Comparison of ENCODE assay signal across 9 cellular contexts in genomic region chr15:99707481-99708270, GRCh38. TPM values are rescaled to one million over a fixed set of nuclear protein-coding genes. Genes with fewer than 3 reads are reported as not detected.
DNase-seq lines count a peak whose midpoint lies in the region; ATAC-seq, FAIRE-seq and TF ChIP-seq lines count a peak whose summit lies in the region.
"Had no signal": no experiment of that assay in that cellular context is flagged by ENCODE, and none has a peak within 500 bp of the region (broad histone marks: within the 10 kb centered on the region; RNA-seq: fewer than 3 reads in every experiment).

No MANE protein-coding gene starts in this region.

- TF ChIP-seq CTCF in foreskin fibroblast (IDR thresholded peaks at IDR 0.05; ENCODE audit: low read depth, low read length) (no peak), stomach (IDR thresholded peaks at IDR 0.05) (no peak)

- TF ChIP-seq EP300 in stomach (IDR thresholded peaks at IDR 0.05) = no peak

- peaks cover 39% of the 10 kb centered on the region for H3K4me1 Mint-ChIP-seq in activated CD4-positive, alpha-beta memory T cell treated with anti-CD3 and anti-CD28 coated beads for 36 hours (ENCODE audit: low read depth)

- peak; percentile 16 to 28 for DNase-seq in activated CD4-positive, alpha-beta T cell treated with anti-CD3 and anti-CD28 coated beads for 4 hours
- DNase-seq in activated CD4-positive, alpha-beta T cell treated with anti-CD3 and anti-CD28 coated beads for 1 hour = no peak
- peak; percentile 59 for DNase-seq in activated CD4-positive, alpha-beta memory T cell treated with anti-CD3 and anti-CD28 coated beads for 36 hours
- peak; percentile 79 to 90 for DNase-seq in foreskin fibroblast
- DNase-seq in stomach = no peak
- no peak for DNase-seq in NCI-H2107 treated with DMSO at 0.1 percent for 48 hours (lab: John Stamatoyannopoulos, UW; ENCODE audit: unreplicated experiment)
- no peak for DNase-seq in small intestine
- DNase-seq: effector CD4-positive, alpha-beta T cell had no signal

- H3K27ac ChIP-seq in stomach (peak overlapping the region in 4 of 5 donors; percentile 46 to 66 (median 50)), small intestine (ENCODE audit: low read depth in 1 of 2, low read length in 1 of 2) (peak overlapping the region in 1 of 2 donors; percentile 44)

- no peak for FAIRE-seq in small intestine (lab: Jason Lieb, UNC)

- H3K4me1 ChIP-seq in stomach (peaks cover 17 to 59% (median 36%) of the 10 kb centered on the region in 4 donors), small intestine (ENCODE audit: control insufficient read depth in 2 of 2, insufficient read depth in 1 of 2, low read depth in 1 of 2, low read length in 1 of 2) (peaks cover 1 to 6% of the 10 kb centered on the region in 2 donors)

- H3K27ac Mint-ChIP-seq in activated CD4-positive, alpha-beta memory T cell treated with anti-CD3 and anti-CD28 coated beads for 36 hours = peak overlapping the region; percentile 70

- H3K4me3 Mint-ChIP-seq in activated CD4-positive, alpha-beta memory T cell treated with anti-CD3 and anti-CD28 coated beads for 36 hours = peak overlapping the region; percentile 52

- POLR2A ChIA-PET in activated CD4-positive, alpha-beta memory T cell treated with anti-CD3 and anti-CD28 coated beads for 36 hours (lab: Charles Lee) = interaction anchor here (0.5 to 1.1 kb wide), 2 partner anchors 111 to 889 kb away, joined by 4 to 6 read pairs; no protein-coding TSS in a partner anchor

- H3K9me3 Mint-ChIP-seq in activated CD4-positive, alpha-beta memory T cell treated with anti-CD3 and anti-CD28 coated beads for 36 hours = no peaks in the 10 kb centered on the region

- H3K4me3 ChIP-seq in foreskin fibroblast (ENCODE audit: low read depth in 1 of 2, low read length in 2 of 2) (peak overlapping the region; percentile 5 to 32), stomach (no peak overlapping the region), small intestine (ENCODE audit: low read depth in 1 of 2, low read length in 2 of 2) (no peak overlapping the region)

- 65 to 72% (median 68%) methylated on average over 11 of the region's 11 CpGs for WGBS in stomach, 5 donors
- WGBS in small intestine, 3 donors = 66 to 74% (median 72%) methylated on average over 11 of the region's 11 CpGs

- no peak for ATAC-seq in HG02763 (IDR thresholded peaks at IDR 0.05; ENCODE audit: unreplicated experiment)

- H3K27me3 Mint-ChIP-seq in activated CD4-positive, alpha-beta memory T cell treated with anti-CD3 and anti-CD28 coated beads for 36 hours = no peaks in the 10 kb centered on the region

- H3K36me3 Mint-ChIP-seq in activated CD4-positive, alpha-beta memory T cell treated with anti-CD3 and anti-CD28 coated beads for 36 hours = peaks cover 10% of the 10 kb centered on the region

- intact Hi-C loops in activated CD4-positive, alpha-beta memory T cell treated with anti-CD3 and anti-CD28 coated beads for 36 hours (cut with micrococcal nuclease) = loop anchor here (1.0 to 2.0 kb wide), 4 partner anchors 12 to 283 kb away; partner anchors contain the start of gene LYSMD4
- intact Hi-C loops in stomach (cut with DNase I; ENCODE audit: low total_unique reads) = no loop called here

- H3K36me3 ChIP-seq in stomach = peaks cover 23 to 36% (median 32%) of the 10 kb centered on the region in 4 donors
- peaks cover 3 to 8% of the 10 kb centered on the region in 2 donors for H3K36me3 ChIP-seq in small intestine (ENCODE audit: control insufficient read depth in 2 of 2, insufficient read depth in 2 of 2, low read length in 2 of 2)

- H3K9me3 ChIP-seq in stomach (no peaks in the 10 kb centered on the region), small intestine (ENCODE audit: control insufficient read depth, low read depth) (no peaks in the 10 kb centered on the region)

- no peaks in the 10 kb centered on the region for H3K27me3 ChIP-seq in stomach
- no peaks in the 10 kb centered on the region for H3K27me3 ChIP-seq in small intestine (ENCODE audit: control insufficient read depth in 2 of 2, insufficient read depth in 2 of 2, low read length in 2 of 2)

- CTCF ChIA-PET in activated CD4-positive, alpha-beta memory T cell treated with anti-CD3 and anti-CD28 coated beads for 36 hours (lab: Charles Lee) = interaction anchor here (0.6 to 3.4 kb wide), 4 partner anchors 46 to 900 kb away, joined by 3 to 12 read pairs (median 6); no protein-coding TSS in a partner anchor

- no peak for TF ChIP-seq POLR2A in stomach (IDR thresholded peaks at IDR 0.05)

RNA-seq across cellular contexts. Expression of gene LYSMD4, which starts 25.6 kb away (rescaled TPM):
- total RNA-seq in activated CD4-positive, alpha-beta memory T cell treated with anti-CD3 and anti-CD28 coated beads for 36 hours = 1 to 10 TPM; 5.2 to 7.6 TPM
- 100 to 1,000 TPM in 1 of 5 donors, 10 to 100 TPM in 3, 1 to 10 TPM in 1; 4.2 to 106 (median 21.1) TPM for total RNA-seq in stomach
- polyA plus RNA-seq in stomach (1 to 10 TPM; 5.0 to 5.8 (median 5.1) TPM), small intestine (1 to 10 TPM; 5.4 to 8.9 (median 6.0) TPM)

Comparison
In these comparisons a context has a peak if more than half of its experiments do, and no peak if none do; other contexts are left out.
1. DNase-seq: peak in activated CD4-positive, alpha-beta T cell treated with anti-CD3 and anti-CD28 coated beads for 4 hours (2 of 2), activated CD4-positive, alpha-beta memory T cell treated with anti-CD3 and anti-CD28 coated beads for 36 hours (single experiment) and foreskin fibroblast (2 of 2); none in activated CD4-positive, alpha-beta T cell treated with anti-CD3 and anti-CD28 coated beads for 1 hour (single experiment), stomach (single experiment), NCI-H2107 treated with DMSO at 0.1 percent for 48 hours (single experiment) and small intestine (single experiment).
2. H3K4me3 ChIP-seq: peak in foreskin fibroblast (2 of 2); none in stomach (0 of 4) and small intestine (0 of 2).